12 cellular contexts compared by ENCODE assay signal in the genomic region with DNA sequence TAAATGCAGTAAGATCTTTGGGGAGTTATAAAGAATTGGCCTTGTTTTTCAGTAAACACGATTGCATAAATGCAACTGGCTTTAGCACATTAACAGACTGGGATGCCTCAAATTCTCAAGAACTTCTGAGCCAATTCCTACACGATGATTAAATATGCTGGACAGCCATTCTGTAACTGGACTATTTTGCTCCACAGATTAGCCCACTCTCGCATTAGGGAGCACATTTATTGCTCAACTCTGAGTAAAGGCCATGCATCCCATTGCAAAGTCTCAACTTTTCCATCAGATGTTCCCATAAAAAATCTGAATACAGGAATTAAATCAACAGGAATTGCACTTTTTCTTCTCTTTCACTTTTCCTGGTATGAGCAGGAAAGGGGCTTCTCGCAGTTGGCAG.
DNase-seq lines count a peak whose midpoint lies in the region; ATAC-seq and TF ChIP-seq lines count a peak whose summit lies in the region.
"Had no signal": no experiment of that assay in that cellular context is flagged by ENCODE, and none has a peak within 500 bp of the region (broad histone marks: within the 10 kb centered on the region; RNA-seq: fewer than 3 reads in every experiment).

No MANE protein-coding gene starts in this region.

- DNase-seq in AG04449 (ENCODE audit: low read depth, low spot score) = peak; percentile 59
- no peak for DNase-seq in PC-3
- DNase-seq in renal cortical epithelial cell (ENCODE audit: low read depth) = peak; percentile 71
- DNase-seq in foreskin keratinocyte = no peak
- DNase-seq in CD8-positive, alpha-beta T cell = no peak
- no peak for DNase-seq in DMS114 treated with DMSO at 0.1 percent for 48 hours (lab: John Stamatoyannopoulos, UW; ENCODE audit: unreplicated experiment)
- DNase-seq: endodermal cell, NCI-H345 had no signal

- H3K4me3 ChIP-seq in AG04449 (ENCODE audit: low read depth, low read length) = no peak overlapping the region
- no peak overlapping the region for H3K4me3 ChIP-seq in PC-3 (ENCODE audit: low read length)
- no peak overlapping the region for H3K4me3 ChIP-seq in gastroesophageal sphincter
- H3K4me3 ChIP-seq in CD8-positive, alpha-beta T cell (ENCODE audit: low read depth, low read length) = no peak overlapping the region
- H3K4me3 ChIP-seq: BLaER1, tibial nerve had no signal

- H3K4me1 ChIP-seq in PC-3 (ENCODE audit: insufficient read depth, low read length) (peaks cover 17% of the 10 kb centered on the region), gastroesophageal sphincter (peaks cover 2 to 23% (median 4%) of the 10 kb centered on the region in 3 donors), foreskin keratinocyte (peaks cover 14% of the 10 kb centered on the region)
- no peaks in the 10 kb centered on the region for H3K4me1 ChIP-seq in CD8-positive, alpha-beta T cell (ENCODE audit: insufficient read depth, low read length)

- H3K9me3 Mint-ChIP-seq in CD8-positive, alpha-beta T cell = no peaks in the 10 kb centered on the region

- TF ChIP-seq EP300 in gastroesophageal sphincter (IDR thresholded peaks at IDR 0.05) = no peak

- H3K9ac ChIP-seq in PC-3 (ENCODE audit: low read length) = no peak overlapping the region
- H3K9ac ChIP-seq: BLaER1 had no signal

- intact Hi-C loops in PC-3 (cut with micrococcal nuclease) = loop anchor here (2.0 kb wide), 1 partner anchor 25 kb away; no protein-coding TSS in a partner anchor
- intact Hi-C loops in CD8-positive, alpha-beta T cell (cut with DNase I, micrococcal nuclease) = no loop called here

- H3K4me1 Mint-ChIP-seq in CD8-positive, alpha-beta T cell (ENCODE audit: low read depth) = no peaks in the 10 kb centered on the region

- H3K36me3 ChIP-seq in PC-3 (ENCODE audit: low read depth, low read length) (no peaks in the 10 kb centered on the region), gastroesophageal sphincter (no peaks in the 10 kb centered on the region)
- no peaks in the 10 kb centered on the region for H3K36me3 ChIP-seq in CD8-positive, alpha-beta T cell (ENCODE audit: insufficient read depth, low read length)
- H3K36me3 ChIP-seq: BLaER1, tibial nerve had no signal

- CTCF ChIA-PET in AG04449 (lab: Yijun Ruan, JAX) = no interaction called here
- CTCF ChIA-PET in PC-3 (lab: Charles Lee) = no interaction called here
- CTCF ChIA-PET in CD8-positive, alpha-beta T cell (lab: Charles Lee) = no interaction called here

- no peak overlapping the region for H3K4me3 Mint-ChIP-seq in CD8-positive, alpha-beta T cell
- H3K4me3 Mint-ChIP-seq: endodermal cell had no signal

- 45 to 52% methylated on average over 4 of the region's 4 CpGs for WGBS in gastroesophageal sphincter (ENCODE audit: low coverage in 1 of 2), 2 donors

- no peak for TF ChIP-seq CTCF in AG04449 (IDR thresholded peaks at IDR 0.05; ENCODE audit: insufficient read depth, low read length, missing control alignments)
- TF ChIP-seq CTCF in PC-3 (conservative IDR thresholded peaks at IDR 0.05; ENCODE audit: low read depth, low read length) = no peak
- TF ChIP-seq CTCF in gastroesophageal sphincter (IDR thresholded peaks at IDR 0.05) = no peak
- TF ChIP-seq CTCF in foreskin keratinocyte (conservative IDR thresholded peaks at IDR 0.05) = no peak
- no peak for TF ChIP-seq CTCF in CD8-positive, alpha-beta T cell (IDR thresholded peaks at IDR 0.05)

- no peaks in the 10 kb centered on the region for H3K9me2 ChIP-seq in PC-3 (replicated peaks; ENCODE audit: low read length)

- ATAC-seq in PC-3 (no peak), gastroesophageal sphincter (peak; percentile 89), foreskin keratinocyte (no peak), HG02798 (IDR thresholded peaks at IDR 0.05; ENCODE audit: poor library complexity, unreplicated experiment) (no peak)
- no peak for ATAC-seq in CD8-positive, alpha-beta T cell

- H4K20me1 ChIP-seq in PC-3 (ENCODE audit: low read length) = no peaks in the 10 kb centered on the region
- H4K20me1 ChIP-seq: BLaER1 had no signal

- H3K79me2 ChIP-seq in PC-3 (ENCODE audit: low read length) = no peaks in the 10 kb centered on the region

- H2AFZ ChIP-seq in PC-3 (ENCODE audit: low read length) = no peak overlapping the region

- BruUV-seq in PC-3 (replicated peaks; lab: Mats Ljungman, UMichigan) = no TSS peak

- H3K27ac ChIP-seq in PC-3 (ENCODE audit: low read length) = peak overlapping the region; percentile 64
- peak overlapping the region in 3 of 4 donors; percentile 22 to 43 (median 25) for H3K27ac ChIP-seq in gastroesophageal sphincter
- no peak overlapping the region for H3K27ac ChIP-seq in foreskin keratinocyte
- no peak overlapping the region for H3K27ac ChIP-seq in CD8-positive, alpha-beta T cell (ENCODE audit: low read depth, low read length)
- H3K27ac ChIP-seq: BLaER1 had no signal

- peak overlapping the region; percentile 32; the same call in 1 of the 2 replicates for H3K4me2 ChIP-seq in PC-3 (ENCODE audit: low read length)
- H3K4me2 ChIP-seq: BLaER1 had no signal

- no peaks in the 10 kb centered on the region for H3K9me3 ChIP-seq in PC-3 (ENCODE audit: low read length)
- H3K9me3 ChIP-seq in gastroesophageal sphincter = peaks cover 0 to 3% (median 0%) of the 10 kb centered on the region in 3 donors
- no peaks in the 10 kb centered on the region for H3K9me3 ChIP-seq in CD8-positive, alpha-beta T cell (ENCODE audit: low read length)

- H3F3A ChIP-seq in PC-3 (ENCODE audit: low read length, unreplicated experiment) = no peaks in the 10 kb centered on the region

- H3K27me3 Mint-ChIP-seq in CD8-positive, alpha-beta T cell (ENCODE audit: low read depth) = peaks cover 6% of the 10 kb centered on the region

- H3K36me3 Mint-ChIP-seq in CD8-positive, alpha-beta T cell = no peaks in the 10 kb centered on the region

- POLR2A ChIA-PET in AG04449 (lab: Yijun Ruan, JAX) (no interaction called here), PC-3 (lab: Charles Lee; ENCODE audit: unreplicated experiment) (no interaction called here)
- POLR2A ChIA-PET in CD8-positive, alpha-beta T cell (lab: Charles Lee) = no interaction called here

- H3K27me3 ChIP-seq in PC-3 (ENCODE audit: low read length) (no peaks in the 10 kb centered on the region), gastroesophageal sphincter (no peaks in the 10 kb centered on the region), foreskin keratinocyte (no peaks in the 10 kb centered on the region)
- no peaks in the 10 kb centered on the region for H3K27me3 ChIP-seq in CD8-positive, alpha-beta T cell (ENCODE audit: insufficient read depth, low read length)
- H3K27me3 ChIP-seq: BLaER1, tibial nerve had no signal

- no peak overlapping the region for H3K27ac Mint-ChIP-seq in CD8-positive, alpha-beta T cell
- H3K27ac Mint-ChIP-seq: endodermal cell had no signal

- no peak for TF ChIP-seq POLR2A in gastroesophageal sphincter (IDR thresholded peaks at IDR 0.05)

Comparison
In these comparisons a context has a peak if more than half of its experiments do, and no peak if none do; other contexts are left out.
1. DNase-seq: peak in AG04449 (single experiment) and renal cortical epithelial cell (single experiment); none in PC-3 (single experiment), foreskin keratinocyte (0 of 2), CD8-positive, alpha-beta T cell (0 of 7) and DMS114 treated with DMSO at 0.1 percent for 48 hours (single experiment).
2. H3K27ac ChIP-seq: peak in PC-3 (single experiment) and gastroesophageal sphincter (3 of 4); none in foreskin keratinocyte (single experiment) and CD8-positive, alpha-beta T cell (single experiment).